8 cellular contexts compared by ENCODE assay signal in genomic region chr7:26397786-26398435, GRCh38.
DNase-seq lines count a peak whose midpoint lies in the region; ATAC-seq, FAIRE-seq and TF ChIP-seq lines count a peak whose summit lies in the region.

No MANE protein-coding gene starts in this region.

- peak; percentile 47 for FAIRE-seq in GM18507 (lab: Jason Lieb, UNC)

- no peak for TF ChIP-seq EP300 in stomach (IDR thresholded peaks at IDR 0.05)

- no peak overlapping the region for H3K4me3 ChIP-seq in BE2C (ENCODE audit: low read depth, low read length)
- peak overlapping the region; percentile 76 for H3K4me3 ChIP-seq in NT2/D1 (ENCODE audit: insufficient read length, low read depth)
- peak overlapping the region; percentile 23 to 72 (median 62) for H3K4me3 ChIP-seq in liver (ENCODE audit: low read depth in 1 of 3, low read length in 3 of 3)
- peak overlapping the region; percentile 60 to 75 (median 66) for H3K4me3 ChIP-seq in stomach

- H3K27ac ChIP-seq in liver (ENCODE audit: low read depth in 1 of 2, low read length in 2 of 2) (peak overlapping the region in 1 of 2 donors; percentile 28), stomach (peak overlapping the region; percentile 68 to 85 (median 78))

- TF ChIP-seq RAD21 in liver (IDR thresholded peaks at IDR 0.05), result no peak

- peak; percentile 13 for DNase-seq in BE2C
- peak; percentile 7 for DNase-seq in GM18507 (ENCODE audit: extremely low spot score, insufficient read length, low read depth)
- DNase-seq in NT2/D1 (ENCODE audit: low read depth, low spot score), result no peak
- peak; percentile 53 for DNase-seq in cerebellum (ENCODE audit: low spot score)
- DNase-seq in stomach, result no peak
- DNase-seq in T-helper 9 cell, result no peak

- WGBS in liver, result 7% methylated on average over 38 of the region's 38 CpGs
- 4 to 7% (median 4%) methylated on average over 15 to 38 of the region's 38 CpGs for WGBS in stomach, 5 donors

- TF ChIP-seq CTCF in BE2C (IDR thresholded peaks at IDR 0.05; ENCODE audit: low read depth, low read length), result no peak
- TF ChIP-seq CTCF in liver (IDR thresholded peaks at IDR 0.05; ENCODE audit: low read depth, low read length, missing input control), result no peak
- no peak for TF ChIP-seq CTCF in stomach (IDR thresholded peaks at IDR 0.05)

- ATAC-seq in HG02938 (IDR thresholded peaks at IDR 0.05; ENCODE audit: unreplicated experiment), result peak; percentile 19

- H3K9ac ChIP-seq in NT2/D1 (ENCODE audit: insufficient read length, low read depth), result peak overlapping the region; percentile 85
- no peak overlapping the region for H3K9ac ChIP-seq in liver (ENCODE audit: low read depth in 1 of 2, low read length in 2 of 2)

- H3K9me3 ChIP-seq in BE2C (no peaks in the 10 kb centered on the region), NT2/D1 (ENCODE audit: insufficient read depth, low read length) (no peaks in the 10 kb centered on the region), liver (ENCODE audit: control insufficient read depth in 4 of 4, low read length in 3 of 4) (no peaks in the 10 kb centered on the region), stomach (no peaks in the 10 kb centered on the region)

- intact Hi-C loops in stomach (cut with DNase I; ENCODE audit: low total_unique reads), result no loop called here

- TF ChIP-seq POLR2A in stomach (IDR thresholded peaks at IDR 0.05), result no peak

- H3K27me3 ChIP-seq in BE2C (peaks cover 50% of the 10 kb centered on the region), NT2/D1 (ENCODE audit: insufficient read depth, insufficient read length) (no peaks in the 10 kb centered on the region), liver (ENCODE audit: control insufficient read depth in 4 of 4, insufficient read depth in 4 of 4, low read length in 3 of 4) (no peaks in the 10 kb centered on the region), stomach (peaks cover 0 to 22% (median 6%) of the 10 kb centered on the region in 3 donors)

- no peaks in the 10 kb centered on the region for H3K4me1 ChIP-seq in BE2C
- peaks cover 4% of the 10 kb centered on the region for H3K4me1 ChIP-seq in NT2/D1 (ENCODE audit: insufficient read depth, insufficient read length)
- H3K4me1 ChIP-seq in liver (ENCODE audit: control insufficient read depth in 4 of 4, insufficient read depth in 4 of 4, low read length in 3 of 4), result peaks cover 4 to 18% (median 10%) of the 10 kb centered on the region in 4 donors
- H3K4me1 ChIP-seq in stomach, result peaks cover 14 to 30% (median 22%) of the 10 kb centered on the region in 4 donors

- H3K36me3 ChIP-seq in BE2C (no peaks in the 10 kb centered on the region), NT2/D1 (ENCODE audit: insufficient read depth, insufficient read length, low read length) (no peaks in the 10 kb centered on the region), liver (ENCODE audit: control insufficient read depth in 4 of 4, insufficient read depth in 3 of 4, low read depth in 1 of 4, low read length in 3 of 4) (no peaks in the 10 kb centered on the region), stomach (no peaks in the 10 kb centered on the region)

TF ChIP-seq in liver, 16 proteins besides CTCF, POLR2A, EP300 and RAD21:
- TF ChIP-seq HNF4G (IDR thresholded peaks at IDR 0.05) (no peak), RXRA (IDR thresholded peaks at IDR 0.05) (no peak), ATF3 (IDR thresholded peaks at IDR 0.05) (no peak), MAX (IDR thresholded peaks at IDR 0.05) (no peak), REST (IDR thresholded peaks at IDR 0.05) (no peak), YY1 (IDR thresholded peaks at IDR 0.05) (no peak), HNF4A (conservative IDR thresholded peaks at IDR 0.05) (no peak), EGR1 (IDR thresholded peaks at IDR 0.05; ENCODE audit: low read depth in 2 of 2) (no peak), NR2F2 (IDR thresholded peaks at IDR 0.05) (no peak), TAF1 (conservative IDR thresholded peaks at IDR 0.05) (no peak), JUND (IDR thresholded peaks at IDR 0.05) (no peak), FOXA2 (IDR thresholded peaks at IDR 0.05) (no peak), ZBTB33 (IDR thresholded peaks at IDR 0.05) (no peak), FOXA1 (IDR thresholded peaks at IDR 0.05) (no peak)

Comparison
In these comparisons a context has a peak if more than half of its experiments do, and no peak if none do; other contexts are left out.
1. DNase-seq: peak in BE2C (single experiment), GM18507 (single experiment) and cerebellum (single experiment); none in NT2/D1 (single experiment), stomach (single experiment) and T-helper 9 cell (single experiment).